ENCODE assay signal across 12 cellular contexts in genomic region chr17:67247416-67247900, GRCh38. TPM values are rescaled to one million over a fixed set of nuclear protein-coding genes. Genes with fewer than 3 reads are reported as not detected.
DNase-seq lines count a peak whose midpoint lies in the region; ATAC-seq, FAIRE-seq and TF ChIP-seq lines count a peak whose summit lies in the region.
"Had no signal": no experiment of that assay in that cellular context is flagged by ENCODE, and none has a peak within 500 bp of the region (broad histone marks: within the 10 kb centered on the region; RNA-seq: fewer than 3 reads in every experiment).

No MANE protein-coding gene starts in this region.

- intact Hi-C loops in PC-9 (cut with micrococcal nuclease; ENCODE audit: unreplicated experiment): loop anchor here (5.0 kb wide), 1 partner anchor 120 kb away; the partner anchor contains the start of gene PSMD12

- BruUV-seq in PC-9 (replicated peaks; lab: Mats Ljungman, UMichigan): no TSS peak

- peak overlapping the region; percentile 80 for H3K4me3 Mint-ChIP-seq in activated T-cell treated with anti-CD3 and anti-CD28 coated beads, Interleukin-2, amount 50 U/mL, for 4 hours
- H3K4me3 Mint-ChIP-seq in glutamatergic neuron (ENCODE audit: unreplicated experiment) (peak overlapping the region; percentile 4), progenitor cell of endocrine pancreas (ENCODE audit: low read depth) (peak overlapping the region; percentile 80)

- H3K27me3 ChIP-seq in PC-9 (ENCODE audit: insufficient read depth, low read depth): no peaks in the 10 kb centered on the region
- H3K27me3 ChIP-seq: testis had no signal

- no peaks in the 10 kb centered on the region for H3K9me3 ChIP-seq in PC-9 (ENCODE audit: insufficient read depth, low read depth)
- H3K9me3 ChIP-seq: prostate gland, testis had no signal

- no peaks in the 10 kb centered on the region for H3K9me3 Mint-ChIP-seq in activated T-cell treated with anti-CD3 and anti-CD28 coated beads, Interleukin-2, amount 50 U/mL, for 4 hours
- H3K9me3 Mint-ChIP-seq in glutamatergic neuron (ENCODE audit: unreplicated experiment): peaks cover 1% of the 10 kb centered on the region
- H3K9me3 Mint-ChIP-seq in progenitor cell of endocrine pancreas (ENCODE audit: low read depth): no peaks in the 10 kb centered on the region
- H3K9me3 Mint-ChIP-seq: activated T-cell treated with anti-CD3 and anti-CD28 coated beads, Interleukin-2, amount 50 U/mL, for 24 hours had no signal

- H3K27me3 Mint-ChIP-seq in activated T-cell treated with anti-CD3 and anti-CD28 coated beads, Interleukin-2, amount 50 U/mL, for 4 hours (ENCODE audit: low read depth): no peaks in the 10 kb centered on the region
- peaks cover 3% of the 10 kb centered on the region for H3K27me3 Mint-ChIP-seq in glutamatergic neuron (ENCODE audit: unreplicated experiment)
- H3K27me3 Mint-ChIP-seq in progenitor cell of endocrine pancreas: no peaks in the 10 kb centered on the region
- H3K27me3 Mint-ChIP-seq: activated T-cell treated with anti-CD3 and anti-CD28 coated beads, Interleukin-2, amount 50 U/mL, for 24 hours had no signal

- no peaks in the 10 kb centered on the region; the same call in 1 of the 2 replicates for H4K20me1 ChIP-seq in PC-9 (ENCODE audit: insufficient read depth)

- no peak overlapping the region for H3K4me3 ChIP-seq in PC-9
- H3K4me3 ChIP-seq: prostate gland, testis had no signal

- no peak overlapping the region for H2AFZ ChIP-seq in PC-9

- ATAC-seq in activated T-cell treated with anti-CD3 and anti-CD28 coated beads, Interleukin-2, amount 50 U/mL, for 4 hours: no peak
- ATAC-seq in HG03280 (IDR thresholded peaks at IDR 0.05; ENCODE audit: unreplicated experiment) (no peak), GM19023 (IDR thresholded peaks at IDR 0.05; ENCODE audit: unreplicated experiment) (no peak)

- TF ChIP-seq CTCF in PC-9 (conservative IDR thresholded peaks at IDR 0.05) (no peak), glutamatergic neuron (IDR thresholded peaks at IDR 0.05; ENCODE audit: partially characterized antibody, unreplicated experiment) (no peak), progenitor cell of endocrine pancreas (IDR thresholded peaks at IDR 0.05; ENCODE audit: unreplicated experiment) (no peak)

- no peak for FAIRE-seq in GM19239 (lab: Jason Lieb, UNC)

- H3K9me2 ChIP-seq in PC-9 (ENCODE audit: insufficient read depth): no peaks in the 10 kb centered on the region

- no peaks in the 10 kb centered on the region for H3K36me3 Mint-ChIP-seq in activated T-cell treated with anti-CD3 and anti-CD28 coated beads, Interleukin-2, amount 50 U/mL, for 4 hours (ENCODE audit: insufficient read depth)
- H3K36me3 Mint-ChIP-seq in glutamatergic neuron (ENCODE audit: unreplicated experiment): no peaks in the 10 kb centered on the region
- no peaks in the 10 kb centered on the region for H3K36me3 Mint-ChIP-seq in progenitor cell of endocrine pancreas (ENCODE audit: insufficient read depth)

- CTCF ChIA-PET in PC-9 (lab: Charles Lee): interaction anchor here (0.6 kb wide), 1 partner anchor 26 kb away, joined by 3 read pairs; no protein-coding TSS in a partner anchor

- H3K27ac Mint-ChIP-seq in glutamatergic neuron (ENCODE audit: unreplicated experiment) (no peak overlapping the region), progenitor cell of endocrine pancreas (peak overlapping the region; percentile 83)
- H3K27ac Mint-ChIP-seq: activated T-cell treated with anti-CD3 and anti-CD28 coated beads, Interleukin-2, amount 50 U/mL, for 24 hours had no signal

- H3K36me3 ChIP-seq in PC-9 (ENCODE audit: low read depth): no peaks in the 10 kb centered on the region
- H3K36me3 ChIP-seq: prostate gland had no signal

- H3F3A ChIP-seq in PC-9 (ENCODE audit: insufficient read depth, low read depth): peaks cover 20% of the 10 kb centered on the region

- H3K79me2 ChIP-seq in PC-9 (ENCODE audit: low read depth): peaks cover 25% of the 10 kb centered on the region

- peaks cover 27% of the 10 kb centered on the region for H3K4me1 ChIP-seq in PC-9 (replicated peaks; ENCODE audit: insufficient read depth)
- H3K4me1 ChIP-seq: prostate gland had no signal

- DNase-seq in activated T-cell treated with anti-CD3 and anti-CD28 coated beads, Interleukin-2, amount 50 U/mL, for 4 hours: no peak
- DNase-seq in activated T-cell treated with anti-CD3 and anti-CD28 coated beads for 4 hours (no peak), PC-9 (no peak), glutamatergic neuron (no peak), progenitor cell of endocrine pancreas (ENCODE audit: low spot score, unreplicated experiment) (no peak), GM19239 (ENCODE audit: insufficient read length, low spot score) (no peak)
- DNase-seq: NCI-H1105 had no signal

- peak overlapping the region; percentile 93 for H3K4me2 ChIP-seq in PC-9

- POLR2A ChIA-PET in PC-9 (lab: Charles Lee; ENCODE audit: unreplicated experiment): interaction anchor here (0.6 kb wide), 1 partner anchor 301 kb away, joined by 3 read pairs; no protein-coding TSS in a partner anchor

- H3K27ac ChIP-seq in PC-9: peak overlapping the region; percentile 65

- H3K4me1 Mint-ChIP-seq in activated T-cell treated with anti-CD3 and anti-CD28 coated beads, Interleukin-2, amount 50 U/mL, for 4 hours (ENCODE audit: low read depth): peaks cover 31% of the 10 kb centered on the region
- H3K4me1 Mint-ChIP-seq in glutamatergic neuron (ENCODE audit: low read depth, unreplicated experiment): peaks cover 5% of the 10 kb centered on the region
- H3K4me1 Mint-ChIP-seq in progenitor cell of endocrine pancreas (ENCODE audit: low read depth): peaks cover 24% of the 10 kb centered on the region

RNA-seq across cellular contexts. Expression of gene HELZ, which starts 2.5 kb away (rescaled TPM):
- total RNA-seq in activated T-cell treated with anti-CD3 and anti-CD28 coated beads, Interleukin-2, amount 50 U/mL, for 4 hours: 10 to 100 TPM; 41.1 to 47.2 (median 46.6) TPM
- total RNA-seq in PC-9 (2021): 35.1 and 38.0 TPM in 2 replicates
- 47.4 TPM for total RNA-seq in glutamatergic neuron (ENCODE audit: unreplicated experiment)
- 70.9 and 71.0 TPM in 2 replicates for total RNA-seq in progenitor cell of endocrine pancreas

Comparison
In these comparisons a context has a peak if more than half of its experiments do, and no peak if none do; other contexts are left out.
1. H3K4me3 Mint-ChIP-seq: peak in every context shown above with its lines; median percentile 80 in activated T-cell treated with anti-CD3 and anti-CD28 coated beads, Interleukin-2, amount 50 U/mL, for 4 hours; 80 in progenitor cell of endocrine pancreas; 4 in glutamatergic neuron.